Comparison of ENCODE assay signal across 28 cellular contexts in genomic region chr17:29068828-29069227, GRCh38.
"Had no signal": no experiment of that assay in that cellular context is flagged by ENCODE, and none has a peak within 500 bp of the region (broad histone marks: within the 10 kb centered on the region; RNA-seq: fewer than 3 reads in every experiment).

No MANE protein-coding gene starts in this region.

- H3K4me3 ChIP-seq: breast epithelium, gastroesophageal sphincter, heart left ventricle, mucosa of descending colon, neural progenitor cell, ovary, prostate gland, skin epidermis, testis, vagina had no signal

- FAIRE-seq: astrocyte, colon, islet of Langerhans, TTC549 had no signal

- H3K27me3 ChIP-seq: breast epithelium, heart left ventricle, neural progenitor cell, ovary, testis, vagina had no signal

- H3K36me3 ChIP-seq: breast epithelium, neural progenitor cell, ovary, prostate gland, vagina, WERI-Rb-1 had no signal

- DNase-seq: activated CD4-positive, CD25-positive, alpha-beta regulatory T cell treated with anti-CD3 and anti-CD28 coated beads, Interleukin-2, amount 50 U/mL, for 72 hours; activated CD8-positive, alpha-beta memory T cell treated with anti-CD3 and anti-CD28 coated beads for 24 hours; activated CD8-positive, alpha-beta memory T cell treated with anti-CD3 and anti-CD28 coated beads, Interleukin-2, amount 50 U/mL, for 4 hours; activated T-cell treated with anti-CD3 and anti-CD28 coated beads, Interleukin-2, amount 50 U/mL, for 24 hours; effector memory CD4-positive, alpha-beta T cell; heart left ventricle; mesenchymal stem cell; naive thymus-derived CD4-positive, alpha-beta T cell; ovary; right cardiac atrium; stimulated activated CD4-positive, alpha-beta T cell treated with anti-CD3 and anti-CD28 coated beads, Interleukin-1b, Interleukin-23, amount 100 ng/mL, for 48 hours; stimulated activated CD8-positive, alpha-beta memory T cell treated with anti-CD3 and anti-CD28 coated beads, Interleukin-4, amount 100 ng/mL, for 48 hours; stimulated activated naive B cell treated with anti-CD40 and anti-IgM and Interleukin-4, amounts not matched to agents 10 μg/mL and 1 μg/mL and 100 μg/mL, for 72 hours; T-cell; testis; WERI-Rb-1 had no signal

- ATAC-seq: activated naive CD4-positive, alpha-beta T cell treated with anti-CD3 and anti-CD28 coated beads, Interleukin-2, amount 50 U/mL, for 72 hours; gastroesophageal sphincter; naive thymus-derived CD4-positive, alpha-beta T cell; stimulated activated naive B cell treated with anti-CD40 and anti-IgM and Interleukin-4, amounts not matched to agents 10 μg/mL and 1 μg/mL and 100 μg/mL, for 72 hours; T-cell had no signal

- H3K27ac ChIP-seq: breast epithelium, gastroesophageal sphincter, heart left ventricle, neural progenitor cell, ovary, prostate gland, skin epidermis, testis, vagina, WERI-Rb-1 had no signal

- H3K4me1 ChIP-seq: breast epithelium, prostate gland, vagina had no signal

- H3K9me3 ChIP-seq: breast epithelium, gastroesophageal sphincter, heart left ventricle, mucosa of descending colon, ovary, prostate gland, testis, vagina had no signal
